Comparison of ENCODE assay signal across 8 cellular contexts in genomic region chr17:66301418-66301863, GRCh38. TPM values are rescaled to one million over a fixed set of nuclear protein-coding genes. Genes with fewer than 3 reads are reported as not detected.
DNase-seq lines count a peak whose midpoint lies in the region; ATAC-seq and TF ChIP-seq lines count a peak whose summit lies in the region.

No MANE protein-coding gene starts in this region.

- peaks cover 16% of the 10 kb centered on the region for H3K27me3 Mint-ChIP-seq in activated CD8-positive, alpha-beta memory T cell treated with anti-CD3 and anti-CD28 coated beads, Interleukin-2, amount 10 ng/mL, durations not matched to agents 7 days and 5 days

- no peaks in the 10 kb centered on the region for H3K9me3 ChIP-seq in adipocyte (ENCODE audit: control insufficient read depth, low read length)
- H3K9me3 ChIP-seq in left lung = no peaks in the 10 kb centered on the region
- no peaks in the 10 kb centered on the region for H3K9me3 ChIP-seq in tibial artery

- no peak for ATAC-seq in activated CD8-positive, alpha-beta memory T cell treated with anti-CD3 and anti-CD28 coated beads, Interleukin-2, amount 10 ng/mL, durations not matched to agents 7 days and 5 days
- no peak for ATAC-seq in left lung

- H3K9me3 Mint-ChIP-seq in activated CD8-positive, alpha-beta memory T cell treated with anti-CD3 and anti-CD28 coated beads, Interleukin-2, amount 10 ng/mL, durations not matched to agents 7 days and 5 days (ENCODE audit: low read depth) = no peaks in the 10 kb centered on the region

- no peak for DNase-seq in activated CD8-positive, alpha-beta memory T cell treated with anti-CD3 and anti-CD28 coated beads, Interleukin-2, amount 10 ng/mL, durations not matched to agents 7 days and 5 days
- no peak for DNase-seq in activated CD8-positive, alpha-beta memory T cell treated with anti-CD3 and anti-CD28 coated beads for 24 hours
- no peak for DNase-seq in adipocyte (ENCODE audit: low read depth)
- no peak for DNase-seq in left lung
- DNase-seq in tibial artery = no peak
- DNase-seq in activated gamma-delta T cell (lab: John Stamatoyannopoulos, UW) = no peak
- DNase-seq in posterior cingulate gyrus = no peak
- DNase-seq in RPMI8226 = no peak

- peak overlapping the region; percentile 82 for H3K27ac Mint-ChIP-seq in activated CD8-positive, alpha-beta memory T cell treated with anti-CD3 and anti-CD28 coated beads, Interleukin-2, amount 10 ng/mL, durations not matched to agents 7 days and 5 days

- H3K4me1 Mint-ChIP-seq in activated CD8-positive, alpha-beta memory T cell treated with anti-CD3 and anti-CD28 coated beads, Interleukin-2, amount 10 ng/mL, durations not matched to agents 7 days and 5 days = peaks cover 41% of the 10 kb centered on the region

- H3K4me3 ChIP-seq in adipocyte (ENCODE audit: low read length) = peak overlapping the region; percentile 89
- H3K4me3 ChIP-seq in left lung = peak overlapping the region; percentile 46 to 79
- peak overlapping the region; percentile 88 to 96 for H3K4me3 ChIP-seq in tibial artery

- intact Hi-C loops in left lung (cut with DNase I) = no loop called here
- intact Hi-C loops in tibial artery (cut with DNase I; ENCODE audit: low total_unique reads) = no loop called here
- intact Hi-C loops in posterior cingulate gyrus (cut with DNase I) = loop anchor here (10.0 kb wide), 2 partner anchors 123 to 263 kb away; no protein-coding TSS in a partner anchor

- CTCF ChIA-PET in activated CD8-positive, alpha-beta memory T cell treated with anti-CD3 and anti-CD28 coated beads, Interleukin-2, amount 10 ng/mL, durations not matched to agents 7 days and 5 days (lab: Charles Lee) = interaction anchor here (0.5 to 2.1 kb wide), 6 partner anchors 9 to 266 kb away, joined by 3 to 11 read pairs (median 3); no protein-coding TSS in a partner anchor

- peaks cover 38% of the 10 kb centered on the region for H3K4me1 ChIP-seq in adipocyte (ENCODE audit: control insufficient read depth, insufficient read depth, low read length)
- H3K4me1 ChIP-seq in left lung = peaks cover 0 to 26% of the 10 kb centered on the region in 2 donors
- H3K4me1 ChIP-seq in tibial artery = peaks cover 0 to 34% (median 20%) of the 10 kb centered on the region in 4 donors

- peak overlapping the region; percentile 90 for H3K4me3 Mint-ChIP-seq in activated CD8-positive, alpha-beta memory T cell treated with anti-CD3 and anti-CD28 coated beads, Interleukin-2, amount 10 ng/mL, durations not matched to agents 7 days and 5 days

- H3K9ac ChIP-seq in adipocyte (ENCODE audit: low read length) = peak overlapping the region; percentile 92

- H3K36me3 ChIP-seq in adipocyte (ENCODE audit: control insufficient read depth, insufficient read depth, low read length, severe bottlenecking) (no peaks in the 10 kb centered on the region), left lung (no peaks in the 10 kb centered on the region), tibial artery (no peaks in the 10 kb centered on the region)

- H3K27ac ChIP-seq in left lung = no peak overlapping the region
- H3K27ac ChIP-seq in tibial artery = peak overlapping the region; percentile 80

- peaks cover 15% of the 10 kb centered on the region for H3K36me3 Mint-ChIP-seq in activated CD8-positive, alpha-beta memory T cell treated with anti-CD3 and anti-CD28 coated beads, Interleukin-2, amount 10 ng/mL, durations not matched to agents 7 days and 5 days

- TF ChIP-seq CTCF in left lung (IDR thresholded peaks at IDR 0.05) (no peak), tibial artery (IDR thresholded peaks at IDR 0.05) (no peak)

- H3K27me3 ChIP-seq in adipocyte (replicated peaks; ENCODE audit: control insufficient read depth, insufficient read depth, low read length) (no peaks in the 10 kb centered on the region), left lung (peaks cover 0 to 57% of the 10 kb centered on the region in 2 donors), tibial artery (no peaks in the 10 kb centered on the region)

RNA-seq across cellular contexts. Expression of gene PRKCA, which starts 1.0 kb away (rescaled TPM):
- 10 to 100 TPM; 63.1 to 68.9 TPM for total RNA-seq in activated CD8-positive, alpha-beta memory T cell treated with anti-CD3 and anti-CD28 coated beads, Interleukin-2, amount 10 ng/mL, durations not matched to agents 7 days and 5 days
- total RNA-seq in left lung = 10 to 100 TPM; 20.6 to 30.4 TPM

Comparison
In these comparisons a context has a peak if more than half of its experiments do, and no peak if none do; other contexts are left out.
1. H3K27ac ChIP-seq: peak in tibial artery (2 of 2); none in left lung (0 of 2).
2. Peak in every context shown above with its lines, with median percentiles within 50 percentile points of each other: H3K4me3 ChIP-seq.